Comparison of ENCODE assay signal across 13 cellular contexts in the genomic region with DNA sequence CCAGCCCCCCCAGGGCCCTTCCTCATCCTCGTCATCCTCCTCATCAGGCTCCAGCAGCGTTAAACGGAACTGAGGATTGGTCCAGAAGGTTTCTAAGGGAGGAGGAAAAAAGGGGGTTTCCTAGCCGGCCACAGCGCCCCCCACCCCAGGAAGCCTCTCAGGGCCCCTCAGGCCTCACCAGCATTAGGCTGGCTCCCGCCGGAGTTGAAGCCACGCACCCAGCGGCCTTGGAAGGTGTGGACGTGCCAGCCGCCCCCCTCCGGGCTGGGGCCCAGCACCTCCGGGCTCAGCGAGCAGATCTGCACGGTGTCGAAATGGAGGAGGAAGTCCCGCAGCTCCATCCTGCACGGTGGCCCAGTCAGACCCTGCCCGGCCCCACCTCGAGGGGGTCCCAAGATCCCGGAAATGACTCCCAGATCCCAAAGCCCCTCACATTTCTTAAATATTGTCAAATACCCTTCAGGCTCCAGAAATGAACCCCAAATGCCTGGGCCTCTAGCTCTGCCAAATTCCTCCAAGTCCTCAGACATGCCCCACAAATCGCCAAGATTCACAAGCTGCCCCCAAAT. TPM values are rescaled to one million over a fixed set of nuclear protein-coding genes. Genes with fewer than 3 reads are reported as not detected.
DNase-seq lines count a peak whose midpoint lies in the region; ATAC-seq and TF ChIP-seq lines count a peak whose summit lies in the region.
"Had no signal": no experiment of that assay in that cellular context is flagged by ENCODE, and none has a peak within 500 bp of the region (broad histone marks: within the 10 kb centered on the region; RNA-seq: fewer than 3 reads in every experiment).

No MANE protein-coding gene starts in this region.

- peak overlapping the region; percentile 41 to 75 (median 66) for H3K4me3 Mint-ChIP-seq in immature natural killer cell
- peak overlapping the region; percentile 80 for H3K4me3 Mint-ChIP-seq in type B pancreatic cell

- H3K4me1 Mint-ChIP-seq in immature natural killer cell (peaks cover 54 to 60% of the 10 kb centered on the region in 2 donors), type B pancreatic cell (ENCODE audit: unreplicated experiment) (peaks cover 6% of the 10 kb centered on the region)

- no peaks in the 10 kb centered on the region for H3K9me3 ChIP-seq in WERI-Rb-1 (ENCODE audit: severe bottlenecking)
- H3K9me3 ChIP-seq: testis had no signal

- intact Hi-C loops in cardiac septum (cut with DNase I) (no loop called here), Right ventricle myocardium superior (cut with DNase I) (no loop called here)

- ATAC-seq in Right ventricle myocardium superior (ENCODE audit: poor library complexity) = no peak
- no peak for ATAC-seq in GM18520 (IDR thresholded peaks at IDR 0.05; ENCODE audit: unreplicated experiment)

- peak overlapping the region; percentile 46 to 77 (median 64) for H3K27ac Mint-ChIP-seq in immature natural killer cell
- peak overlapping the region; percentile 76 for H3K27ac Mint-ChIP-seq in type B pancreatic cell

- TF ChIP-seq CTCF in WERI-Rb-1 (IDR thresholded peaks at IDR 0.05; ENCODE audit: low read depth, low read length) = no peak
- TF ChIP-seq CTCF in type B pancreatic cell (conservative IDR thresholded peaks at IDR 0.05) = no peak

- peak overlapping the region; percentile 5; the same call in 1 of the 2 replicates for H3K4me3 ChIP-seq in WERI-Rb-1 (ENCODE audit: low read depth, low read length)

- peaks cover 4% of the 10 kb centered on the region for H3K36me3 ChIP-seq in WERI-Rb-1

- H3K36me3 Mint-ChIP-seq in immature natural killer cell (no peaks in the 10 kb centered on the region), type B pancreatic cell (no peaks in the 10 kb centered on the region)

- peaks cover 0 to 2% (median 0%) of the 10 kb centered on the region in 6 donors for H3K9me3 Mint-ChIP-seq in immature natural killer cell
- no peaks in the 10 kb centered on the region for H3K9me3 Mint-ChIP-seq in type B pancreatic cell

- H3K27me3 ChIP-seq in WERI-Rb-1 (ENCODE audit: insufficient read depth, low read depth, severe bottlenecking) = no peaks in the 10 kb centered on the region
- H3K27me3 ChIP-seq: testis had no signal

- DNase-seq in cardiac septum (ENCODE audit: low spot score) (peak; percentile 74), Right ventricle myocardium superior (no peak), WERI-Rb-1 (no peak), immature natural killer cell (no peak), type B pancreatic cell (ENCODE audit: extremely low spot score, unreplicated experiment) (no peak), NCI-H1092 (lab: John Stamatoyannopoulos, UW) (no peak)
- no peak for DNase-seq in stimulated activated naive CD4-positive, alpha-beta T cell treated with Interleukin-2 at 50 U/mL for 16 hours (lab: John Stamatoyannopoulos, UW)
- DNase-seq: cerebellar nuclear complex, COR-L47, NCI-H526 treated with DMSO at 0.1 percent for 48 hours, testis had no signal

- H3K27ac ChIP-seq in WERI-Rb-1 = no peak overlapping the region
- H3K27ac ChIP-seq: testis had no signal

- H3K27me3 Mint-ChIP-seq in immature natural killer cell (ENCODE audit: low read depth in 3 of 3) (peaks cover 12 to 29% (median 14%) of the 10 kb centered on the region in 3 donors), type B pancreatic cell (peaks cover 10% of the 10 kb centered on the region)

RNA-seq across cellular contexts. Expression of gene CAPN12, which starts 6.9 kb away (rescaled TPM):
- total RNA-seq in cardiac septum = 1.7 TPM
- total RNA-seq in Right ventricle myocardium superior = not detected
- 10 to 100 TPM; 25.7 to 72.8 (median 55.1) TPM for polyA plus RNA-seq in immature natural killer cell
- 3.0 and 4.5 TPM in 2 replicates for total RNA-seq in type B pancreatic cell (ENCODE audit: low replicate concordance)

RNA-seq across cellular contexts. Expression of gene LGALS7, which starts 35.9 kb away (rescaled TPM):
- not detected for total RNA-seq in cardiac septum
- not detected for total RNA-seq in Right ventricle myocardium superior
- polyA plus RNA-seq in immature natural killer cell = not detected
- 1.8 and 1.9 TPM in 2 replicates for total RNA-seq in type B pancreatic cell (ENCODE audit: low replicate concordance)
- total RNA-seq: M059J, testis had no signal

RNA-seq across cellular contexts. Expression of gene LGALS7B, which starts 51.6 kb away (rescaled TPM):
- total RNA-seq in cardiac septum (not detected), Right ventricle myocardium superior (not detected), type B pancreatic cell (ENCODE audit: low replicate concordance) (not detected in 2 replicates)
- polyA plus RNA-seq in immature natural killer cell = not detected
- total RNA-seq: M059J had no signal
